In genomic region chr11:73878771-73879170, GRCh38 we compare ENCODE assay signal across 21 cellular contexts.
"Had no signal": no experiment of that assay in that cellular context is flagged by ENCODE, and none has a peak within 500 bp of the region (broad histone marks: within the 10 kb centered on the region; RNA-seq: fewer than 3 reads in every experiment).

No MANE protein-coding gene starts in this region.

- H3K4me3 Mint-ChIP-seq: activated B cell treated with CpG ODN at 0.5 μM for 24 hours had no signal

- DNase-seq: activated B cell treated with CpG ODN at 0.5 μM for 24 hours; activated CD4-positive, alpha-beta memory T cell treated with anti-CD3 and anti-CD28 coated beads for 36 hours; activated CD4-positive, alpha-beta T cell treated with anti-CD3 and anti-CD28 coated beads for 4 hours; activated effector memory CD4-positive, alpha-beta T cell treated with Interleukin-2 at 50 U/mL for 16 hours; activated naive CD4-positive, alpha-beta T cell treated with anti-CD3 and anti-CD28 coated beads, Interleukin-2, amount 50 U/mL, for 16 hours; amniotic stem cell; caudate nucleus; erythroblast; heart left ventricle; left ventricle myocardium superior; naive thymus-derived CD4-positive, alpha-beta T cell; nucleus accumbens; sigmoid colon; spleen; stimulated activated CD8-positive, alpha-beta memory T cell treated with anti-CD3 and anti-CD28 coated beads, Interleukin-4, amount 100 ng/mL, for 48 hours; stimulated activated naive CD4-positive, alpha-beta T cell; thyroid gland had no signal

- H3K36me3 ChIP-seq: thyroid gland had no signal

- H3K9me3 Mint-ChIP-seq: activated B cell treated with CpG ODN at 0.5 μM for 24 hours; activated CD4-positive, alpha-beta memory T cell treated with anti-CD3 and anti-CD28 coated beads for 36 hours; T-helper 2 cell treated with Interferon-gamma antibody and Interleukin-4, amounts not matched to agents 5 μg/mL and 100 μg/mL, for 36 hours had no signal

- H3K9me3 ChIP-seq: gastroesophageal sphincter, heart left ventricle, sigmoid colon, spleen, thyroid gland had no signal

- FAIRE-seq: TTC549, urothelium cell line had no signal

- H3K27me3 ChIP-seq: gastroesophageal sphincter, heart left ventricle, sigmoid colon, spleen, thyroid gland had no signal

- H3K4me3 ChIP-seq: gastroesophageal sphincter, heart left ventricle, sigmoid colon, spleen, thyroid gland had no signal

- H3K27me3 Mint-ChIP-seq: activated B cell treated with CpG ODN at 0.5 μM for 24 hours; activated CD4-positive, alpha-beta memory T cell treated with anti-CD3 and anti-CD28 coated beads for 36 hours; naive thymus-derived CD4-positive, alpha-beta T cell had no signal

- H3K27ac ChIP-seq: gastroesophageal sphincter, heart left ventricle, sigmoid colon, spleen, thyroid gland had no signal

- H3K27ac Mint-ChIP-seq: activated B cell treated with CpG ODN at 0.5 μM for 24 hours; activated CD4-positive, alpha-beta memory T cell treated with anti-CD3 and anti-CD28 coated beads for 36 hours had no signal
